Comparison of ENCODE assay signal across 9 cellular contexts in the genomic region with DNA sequence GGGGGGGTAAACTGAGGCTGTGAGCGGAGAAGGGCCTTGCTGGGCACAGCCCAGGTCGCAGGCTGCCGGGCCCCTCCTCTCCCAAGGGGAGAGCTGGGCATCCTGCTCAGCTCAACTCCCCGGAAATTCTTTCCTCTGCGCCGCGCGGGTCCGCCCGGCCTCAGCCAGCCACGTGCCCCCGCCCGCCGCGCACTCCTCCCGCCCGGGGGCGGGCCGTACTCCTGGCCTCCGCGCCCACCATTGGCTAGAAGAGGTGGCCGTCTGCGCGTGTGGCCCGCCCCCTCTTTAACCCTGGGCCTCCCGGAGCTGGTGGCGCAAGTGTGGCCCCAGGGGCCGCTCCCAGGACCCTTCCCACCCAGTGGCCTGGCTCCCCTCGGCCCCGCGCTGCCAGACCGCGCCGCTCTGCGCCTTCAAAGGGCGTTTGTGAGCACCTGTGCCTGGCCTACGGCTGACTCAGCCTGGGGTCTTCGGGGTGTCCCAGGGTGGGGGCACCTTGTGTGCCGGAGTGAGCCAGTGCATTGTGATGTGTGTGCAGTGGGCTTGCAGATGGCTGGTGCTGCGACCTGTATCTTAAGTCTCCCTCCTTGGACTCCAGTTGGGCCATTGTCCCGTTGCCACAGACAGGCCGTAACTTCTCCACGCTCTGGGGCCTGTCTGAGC. TPM values are rescaled to one million over a fixed set of nuclear protein-coding genes. Genes with fewer than 3 reads are reported as not detected.
DNase-seq lines count a peak whose midpoint lies in the region; ATAC-seq and TF ChIP-seq lines count a peak whose summit lies in the region.
"Had no signal": no experiment of that assay in that cellular context is flagged by ENCODE, and none has a peak within 500 bp of the region (broad histone marks: within the 10 kb centered on the region; RNA-seq: fewer than 3 reads in every experiment).

No MANE protein-coding gene starts in this region.

- no peaks in the 10 kb centered on the region for H3K9me3 Mint-ChIP-seq in Calu3 (ENCODE audit: low read depth, unreplicated experiment)

- peak; percentile 68 to 92 for TF ChIP-seq POLR2A in sigmoid colon (IDR thresholded peaks at IDR 0.05)

- intact Hi-C loops in Calu3 (cut with micrococcal nuclease; ENCODE audit: unreplicated experiment) (no loop called here), ascending aorta (cut with DNase I) (loop anchor here (1.0 to 10.0 kb wide), 6 partner anchors 10 to 904 kb away; partner anchors contain the start of genes CPT1A, IGHMBP2 and MRPL21), sigmoid colon (cut with DNase I) (loop anchor here (2.0 to 5.0 kb wide), 2 partner anchors 84 to 169 kb away; partner anchors contain the start of gene CPT1A)

- peak; percentile 86 for DNase-seq in Calu3
- peak; percentile 89 for DNase-seq in NCI-H226
- DNase-seq in ascending aorta (ENCODE audit: low spot score in 2 of 2): peak in 1 of 2 donors; percentile 91
- peak in 29 of 51 donors; percentile 13 to 71 (median 38) for DNase-seq in hypothalamus (lab: John Stamatoyannopoulos, UW)
- peak; percentile 97 for DNase-seq in sigmoid colon
- DNase-seq in NCI-H1105 treated with DMSO at 0.1 percent for 48 hours (lab: John Stamatoyannopoulos, UW): no peak

- no peak for ATAC-seq in HG02623 (IDR thresholded peaks at IDR 0.05; ENCODE audit: unreplicated experiment)
- no peak for ATAC-seq in HG02884 (IDR thresholded peaks at IDR 0.05; ENCODE audit: unreplicated experiment)

- H3K4me3 Mint-ChIP-seq in Calu3 (ENCODE audit: low read depth, unreplicated experiment): peak overlapping the region; percentile 24

- H3K27ac ChIP-seq in ascending aorta: peak overlapping the region; percentile 93 to 95
- peak overlapping the region; percentile 91 to 100 (median 98) for H3K27ac ChIP-seq in sigmoid colon

- H3K36me3 ChIP-seq in ascending aorta (peaks cover 18 to 20% of the 10 kb centered on the region in 2 donors), sigmoid colon (peaks cover under 1 to 27% (median 10%) of the 10 kb centered on the region in 4 donors)

- H3K9me3 ChIP-seq in ascending aorta (no peaks in the 10 kb centered on the region), sigmoid colon (no peaks in the 10 kb centered on the region)

- TF ChIP-seq CTCF in Calu3 (IDR thresholded peaks at IDR 0.05; ENCODE audit: unreplicated experiment) (no peak), ascending aorta (IDR thresholded peaks at IDR 0.05) (no peak), sigmoid colon (IDR thresholded peaks at IDR 0.05) (no peak)

- peak overlapping the region; percentile 75 to 84 for H3K4me3 ChIP-seq in ascending aorta
- peak overlapping the region; percentile 75 to 84 (median 78) for H3K4me3 ChIP-seq in sigmoid colon

- H3K4me1 ChIP-seq in ascending aorta (peaks cover 18 to 49% of the 10 kb centered on the region in 2 donors), sigmoid colon (peaks cover 0 to 73% (median 69%) of the 10 kb centered on the region in 4 donors)

- CTCF ChIA-PET in Calu3 (lab: Charles Lee): interaction anchor here (0.6 to 1.7 kb wide), 4 partner anchors 8 to 1114 kb away, joined by 3 to 6 read pairs (median 4); partner anchors contain the start of gene TPCN2

- H3K27me3 Mint-ChIP-seq in Calu3 (ENCODE audit: unreplicated experiment): peaks cover 17% of the 10 kb centered on the region

- no peak for TF ChIP-seq EP300 in sigmoid colon (IDR thresholded peaks at IDR 0.05)

- H3K36me3 Mint-ChIP-seq in Calu3 (ENCODE audit: insufficient read depth, unreplicated experiment): peaks cover 11% of the 10 kb centered on the region

- 8 to 12% methylated on average over 43 of the region's 43 CpGs for WGBS in sigmoid colon, 2 donors

- peaks cover 27% of the 10 kb centered on the region for H3K4me1 Mint-ChIP-seq in Calu3 (ENCODE audit: low read depth, unreplicated experiment)

- H3K27me3 ChIP-seq in ascending aorta (no peaks in the 10 kb centered on the region), sigmoid colon (no peaks in the 10 kb centered on the region)

- BruUV-seq in Calu3 (replicated peaks; lab: Mats Ljungman, UMichigan): no TSS peak

- H3K27ac Mint-ChIP-seq in Calu3 (ENCODE audit: unreplicated experiment): no peak overlapping the region

RNA-seq across cellular contexts. Expression of gene MRGPRF, which starts 2.0 kb away (rescaled TPM):
- total RNA-seq in Calu3 (2022) (0.14 and 0.15 TPM in 2 replicates), ascending aorta (209 TPM), sigmoid colon (100 to 1,000 TPM; 118 to 263 (median 138) TPM)
- 10 to 100 TPM in 1 of 3 donors, 1 to 10 TPM in 2; 1.8 to 18.7 (median 4.2) TPM for polyA plus RNA-seq in sigmoid colon
- total RNA-seq: HT1080 had no signal

RNA-seq across cellular contexts. Expression of gene MRGPRD, which starts 30.3 kb away (rescaled TPM):
- total RNA-seq in Calu3 (2022) (not detected in 2 replicates), ascending aorta (not detected), sigmoid colon (1 to 10 TPM in 3 of 4 donors, not detected in 1; 1.9 to 2.2 (median 2.1) TPM)
- not detected for polyA plus RNA-seq in sigmoid colon
- total RNA-seq: HT1080 had no signal

RNA-seq across cellular contexts. Expression of gene TPCN2, which starts 37.6 kb away (rescaled TPM):
- 21.9 and 24.3 TPM in 2 replicates for total RNA-seq in Calu3 (2022)
- total RNA-seq in ascending aorta: 24.9 TPM
- 10 to 100 TPM; 17.5 to 43.5 (median 25.3) TPM for total RNA-seq in sigmoid colon
- 10 to 100 TPM in 1 of 3 donors, 1 to 10 TPM in 2; 1.6 to 14.4 (median 1.8) TPM for polyA plus RNA-seq in sigmoid colon

Comparison
In these comparisons a context has a peak if more than half of its experiments do, and no peak if none do; other contexts are left out.
1. RNA of gene MRGPRF, which starts 2.0 kb away (total RNA-seq): 209 TPM in ascending aorta (single experiment) and 118 to 263 TPM in sigmoid colon; 0.14 to 0.15 TPM in Calu3; every median in the first group is over 100 times any median in the second.